1 cellular context compared by ENCODE assay signal in the genomic region with DNA sequence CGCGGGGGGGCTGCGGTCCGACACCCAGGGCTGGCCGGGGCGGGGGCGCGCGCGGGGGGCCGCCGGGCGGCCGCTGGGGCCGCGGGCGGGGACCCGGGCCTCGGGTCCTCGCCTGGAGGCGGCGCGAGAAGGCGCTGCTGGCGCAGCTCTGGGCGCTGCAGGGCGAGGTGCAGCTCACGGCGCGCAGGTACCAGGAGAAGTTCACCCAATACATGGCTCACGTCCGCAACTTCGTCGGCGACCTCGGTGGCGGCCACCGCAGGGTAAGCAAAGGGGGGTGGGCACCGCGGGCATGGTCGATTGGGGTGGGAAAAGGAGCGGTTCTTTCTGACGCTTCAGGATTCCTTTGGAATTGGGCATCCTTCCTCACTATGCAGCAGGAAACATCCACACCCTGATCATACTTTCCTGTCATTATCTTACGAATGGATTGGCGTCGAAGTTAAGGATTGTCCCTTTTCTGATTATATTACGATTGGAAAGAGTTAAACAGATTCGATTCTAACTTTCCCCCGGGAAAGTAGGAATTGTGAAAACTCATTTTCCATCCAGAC.
TF ChIP-seq lines count a peak whose summit lies in the region.

No MANE protein-coding gene starts in this region.

TF ChIP-seq in SK-N-SH, 30 proteins besides CTCF, POLR2A, EP300 and RAD21 (continued from another document):
- TF ChIP-seq, protein P1, sequence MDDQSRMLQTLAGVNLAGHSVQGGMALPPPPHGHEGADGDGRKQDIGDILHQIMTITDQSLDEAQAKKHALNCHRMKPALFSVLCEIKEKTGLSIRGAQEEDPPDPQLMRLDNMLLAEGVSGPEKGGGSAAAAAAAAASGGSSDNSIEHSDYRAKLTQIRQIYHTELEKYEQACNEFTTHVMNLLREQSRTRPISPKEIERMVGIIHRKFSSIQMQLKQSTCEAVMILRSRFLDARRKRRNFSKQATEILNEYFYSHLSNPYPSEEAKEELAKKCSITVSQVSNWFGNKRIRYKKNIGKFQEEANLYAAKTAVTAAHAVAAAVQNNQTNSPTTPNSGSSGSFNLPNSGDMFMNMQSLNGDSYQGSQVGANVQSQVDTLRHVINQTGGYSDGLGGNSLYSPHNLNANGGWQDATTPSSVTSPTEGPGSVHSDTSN (IDR thresholded peaks at IDR 0.05) = no peak
- TF ChIP-seq, protein P2, sequence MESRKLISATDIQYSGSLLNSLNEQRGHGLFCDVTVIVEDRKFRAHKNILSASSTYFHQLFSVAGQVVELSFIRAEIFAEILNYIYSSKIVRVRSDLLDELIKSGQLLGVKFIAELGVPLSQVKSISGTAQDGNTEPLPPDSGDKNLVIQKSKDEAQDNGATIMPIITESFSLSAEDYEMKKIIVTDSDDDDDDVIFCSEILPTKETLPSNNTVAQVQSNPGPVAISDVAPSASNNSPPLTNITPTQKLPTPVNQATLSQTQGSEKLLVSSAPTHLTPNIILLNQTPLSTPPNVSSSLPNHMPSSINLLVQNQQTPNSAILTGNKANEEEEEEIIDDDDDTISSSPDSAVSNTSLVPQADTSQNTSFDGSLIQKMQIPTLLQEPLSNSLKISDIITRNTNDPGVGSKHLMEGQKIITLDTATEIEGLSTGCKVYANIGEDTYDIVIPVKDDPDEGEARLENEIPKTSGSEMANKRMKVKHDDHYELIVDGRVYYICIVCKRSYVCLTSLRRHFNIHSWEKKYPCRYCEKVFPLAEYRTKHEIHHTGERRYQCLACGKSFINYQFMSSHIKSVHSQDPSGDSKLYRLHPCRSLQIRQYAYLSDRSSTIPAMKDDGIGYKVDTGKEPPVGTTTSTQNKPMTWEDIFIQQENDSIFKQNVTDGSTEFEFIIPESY (IDR thresholded peaks at IDR 0.05; ENCODE audit: borderline replicate concordance, low read depth) = no peak
- no peak for TF ChIP-seq FOSL2 (IDR thresholded peaks at IDR 0.05; ENCODE audit: borderline replicate concordance, low read depth)
- TF ChIP-seq TCF12 (IDR thresholded peaks at IDR 0.05) = no peak
- TF ChIP-seq GATA2 (CRISPR knock-in tag; IDR thresholded peaks at IDR 0.05) = no peak
- TF ChIP-seq GABPA (IDR thresholded peaks at IDR 0.05; ENCODE audit: low read depth) = no peak
TF ChIP-seq in SK-N-SH: peak in this region for 0.
